Comparison of ENCODE assay signal across 27 cellular contexts in the genomic region with DNA sequence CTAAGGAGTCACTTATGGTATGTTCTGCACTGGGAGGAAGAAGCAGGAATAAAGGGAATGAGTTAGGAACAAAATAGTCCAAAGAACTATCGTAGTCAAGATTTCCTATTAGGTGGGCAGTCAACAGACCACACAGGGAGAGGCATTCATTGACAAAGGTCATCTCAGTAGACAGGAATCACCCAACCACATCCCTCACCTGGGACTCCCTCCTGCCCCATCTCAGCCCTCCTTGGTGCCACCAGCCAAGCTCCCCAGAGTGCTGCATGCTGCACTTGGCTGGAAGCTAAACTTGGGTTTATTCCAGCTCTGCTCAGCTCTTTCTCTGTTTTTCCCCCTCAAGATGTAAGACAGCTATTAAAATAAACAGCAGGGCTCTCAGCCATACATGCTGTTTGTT.
"Had no signal": no experiment of that assay in that cellular context is flagged by ENCODE, and none has a peak within 500 bp of the region (broad histone marks: within the 10 kb centered on the region; RNA-seq: fewer than 3 reads in every experiment).

No MANE protein-coding gene starts in this region.

- ATAC-seq: naive thymus-derived CD8-positive, alpha-beta T cell; natural killer cell treated with Interleukin-12 subunit alpha and Interleukin-12 subunit beta and Interleukin-15 and Interleukin-18, amount 100 ng/mL, for 72 hours; pancreas; right cardiac atrium; right lobe of liver; stimulated activated effector memory CD8-positive, alpha-beta T cell treated with anti-CD3 and anti-CD28 coated beads, Interleukin-12 subunit alpha, Interleukin-12 subunit beta, amount 100 ng/mL, for 72 hours; stimulated activated naive B cell treated with anti-CD40 and anti-IgM and Interleukin-4, amounts not matched to agents 10 μg/mL and 1 μg/mL and 100 μg/mL, for 72 hours; upper lobe of right lung had no signal

- H3K27ac ChIP-seq: neutrophil, pancreas, right lobe of liver, sigmoid colon, stomach, thoracic aorta, thyroid gland, tibial nerve, upper lobe of right lung, uterus had no signal

- H3K36me3 ChIP-seq: neutrophil, pancreas, prostate gland, right lobe of liver, sigmoid colon, stomach, thoracic aorta, thyroid gland, tibial nerve, upper lobe of right lung, uterus had no signal

- H3K27me3 ChIP-seq: neutrophil, pancreas, right lobe of liver, sigmoid colon, stomach, thyroid gland, tibial nerve, upper lobe of right lung, uterus had no signal

- H3K4me1 ChIP-seq: pancreas, prostate gland, right lobe of liver, sigmoid colon, stomach, tibial nerve, upper lobe of right lung, uterus had no signal

- H3K9me3 ChIP-seq: neutrophil, pancreas, prostate gland, right lobe of liver, thyroid gland had no signal

- H3K36me3 Mint-ChIP-seq: stimulated activated effector memory CD8-positive, alpha-beta T cell treated with anti-CD3 and anti-CD28 coated beads, Interleukin-12 subunit alpha, Interleukin-12 subunit beta, amount 100 ng/mL, for 72 hours had no signal

- H3K4me3 ChIP-seq: pancreas, prostate gland, right lobe of liver, sigmoid colon, stomach, thoracic aorta, thyroid gland, tibial nerve, upper lobe of right lung, uterus had no signal

- H3K4me3 Mint-ChIP-seq: naive thymus-derived CD8-positive, alpha-beta T cell; natural killer cell treated with Interleukin-12 subunit alpha and Interleukin-12 subunit beta and Interleukin-15 and Interleukin-18, amount 100 ng/mL, for 72 hours; nephron progenitor cell; neural crest cell; stimulated activated effector memory CD8-positive, alpha-beta T cell treated with anti-CD3 and anti-CD28 coated beads, Interleukin-12 subunit alpha, Interleukin-12 subunit beta, amount 100 ng/mL, for 72 hours; stimulated activated naive B cell treated with anti-CD40 and anti-IgM and Interleukin-4, amounts not matched to agents 10 μg/mL and 1 μg/mL and 100 μg/mL, for 72 hours; stimulated activated naive CD8-positive, alpha-beta T cell treated with anti-CD3 and anti-CD28 coated beads, Interleukin-15, Interleukin-2, amounts not matched to agents 100 ng/mL and 50 ng/mL, for 24 hours; type B pancreatic cell had no signal

- DNase-seq: naive thymus-derived CD8-positive, alpha-beta T cell; nephron progenitor cell; nucleus accumbens; pancreas; right cardiac atrium; right lobe of liver; sigmoid colon; small intestine; stimulated activated CD4-positive, alpha-beta T cell treated with anti-CD3 and anti-CD28 coated beads, Interleukin-15, amount 100 ng/mL, for 24 hours; stimulated activated CD4-positive, alpha-beta T cell treated with anti-CD3 and anti-CD28 coated beads, Interleukin-2, amount 100 ng/mL, for 24 hours; stimulated activated CD4-positive, alpha-beta T cell treated with anti-CD3 and anti-CD28 coated beads, Interleukin-2, amount 100 ng/mL, for 48 hours; stimulated activated CD4-positive, alpha-beta T cell treated with anti-CD3 and anti-CD28 coated beads, Interleukin-4, amount 100 ng/mL, for 24 hours; stimulated activated naive B cell treated with anti-CD40 and anti-IgM and Interleukin-4, amounts not matched to agents 10 μg/mL and 1 μg/mL and 100 μg/mL, for 72 hours; stimulated activated naive CD4-positive, alpha-beta T cell treated with Interleukin-2 at 50 U/mL for 16 hours; stomach; upper lobe of right lung; uterus had no signal

- H3K4me1 Mint-ChIP-seq: naive thymus-derived CD8-positive, alpha-beta T cell; neural crest cell; stimulated activated effector memory CD8-positive, alpha-beta T cell treated with anti-CD3 and anti-CD28 coated beads, Interleukin-12 subunit alpha, Interleukin-12 subunit beta, amount 100 ng/mL, for 72 hours had no signal

- H3K27ac Mint-ChIP-seq: naive thymus-derived CD8-positive, alpha-beta T cell; natural killer cell treated with Interleukin-12 subunit alpha and Interleukin-12 subunit beta and Interleukin-15 and Interleukin-18, amount 100 ng/mL, for 72 hours; nephron progenitor cell; stimulated activated effector memory CD8-positive, alpha-beta T cell treated with anti-CD3 and anti-CD28 coated beads, Interleukin-12 subunit alpha, Interleukin-12 subunit beta, amount 100 ng/mL, for 72 hours; stimulated activated naive B cell treated with anti-CD40 and anti-IgM and Interleukin-4, amounts not matched to agents 10 μg/mL and 1 μg/mL and 100 μg/mL, for 72 hours; stimulated activated naive CD8-positive, alpha-beta T cell treated with anti-CD3 and anti-CD28 coated beads, Interleukin-15, Interleukin-2, amounts not matched to agents 100 ng/mL and 50 ng/mL, for 24 hours; type B pancreatic cell had no signal

- H3K27me3 Mint-ChIP-seq: type B pancreatic cell had no signal
